In genomic region chr6:125196613-125197012, GRCh38 we compare ENCODE assay signal across 1 cellular context.
TF ChIP-seq lines count a peak whose summit lies in the region.

No MANE protein-coding gene starts in this region.

TF ChIP-seq in WTC11, 78 proteins besides CTCF, POLR2A, EP300 and RAD21 (continued from another document):
- TF ChIP-seq HMGXB4 (CRISPR knock-in tag; IDR thresholded peaks at IDR 0.05): no peak
- TF ChIP-seq IRF1 (CRISPR knock-in tag; IDR thresholded peaks at IDR 0.05): no peak
- TF ChIP-seq OVOL2 (CRISPR knock-in tag; IDR thresholded peaks at IDR 0.05; ENCODE audit: borderline replicate concordance): no peak
- TF ChIP-seq ZSCAN18 (CRISPR knock-in tag; IDR thresholded peaks at IDR 0.05): no peak
- no peak for TF ChIP-seq JAZF1 (CRISPR knock-in tag; IDR thresholded peaks at IDR 0.05)
